Comparison of ENCODE assay signal across 8 cellular contexts in genomic region chr13:23466144-23467002, GRCh38. TPM values are rescaled to one million over a fixed set of nuclear protein-coding genes. Genes with fewer than 3 reads are reported as not detected.
DNase-seq lines count a peak whose midpoint lies in the region; ATAC-seq and TF ChIP-seq lines count a peak whose summit lies in the region.

No MANE protein-coding gene starts in this region.

- no peaks in the 10 kb centered on the region for H3K36me3 Mint-ChIP-seq in CD8-positive, alpha-beta T cell
- H3K36me3 Mint-ChIP-seq in activated T-cell treated with anti-CD3 and anti-CD28 coated beads, Interleukin-2, amount 50 U/mL, for 72 hours (ENCODE audit: insufficient read depth in 2 of 2), result peaks cover 0 to 2% of the 10 kb centered on the region in 2 donors
- no peaks in the 10 kb centered on the region for H3K36me3 Mint-ChIP-seq in naive B cell
- H3K36me3 Mint-ChIP-seq in stimulated activated naive B cell treated with anti-CD40 and anti-IgM and Interleukin-4, amounts not matched to agents 10 μg/mL and 1 μg/mL and 100 μg/mL, for 72 hours, result no peaks in the 10 kb centered on the region

- no peaks in the 10 kb centered on the region for H3K9me3 ChIP-seq in CD8-positive, alpha-beta T cell (ENCODE audit: low read length)
- H3K9me3 ChIP-seq in OCI-LY3 (ENCODE audit: insufficient read depth, low read length), result no peaks in the 10 kb centered on the region
- H3K9me3 ChIP-seq in esophagus squamous epithelium, result no peaks in the 10 kb centered on the region

- intact Hi-C loops in CD8-positive, alpha-beta T cell (cut with DNase I, micrococcal nuclease), result loop anchor here (1.0 to 5.0 kb wide), 7 partner anchors 89 to 754 kb away; no protein-coding TSS in a partner anchor
- intact Hi-C loops in esophagus squamous epithelium (cut with DNase I), result loop anchor here (10.0 kb wide), 3 partner anchors 98 to 408 kb away; no protein-coding TSS in a partner anchor

- TF ChIP-seq POLR2A in esophagus squamous epithelium (IDR thresholded peaks at IDR 0.05), result no peak

- H3K4me3 ChIP-seq in CD8-positive, alpha-beta T cell (ENCODE audit: low read depth, low read length), result peak overlapping the region; percentile 53
- H3K4me3 ChIP-seq in OCI-LY3 (ENCODE audit: low read length) (peak overlapping the region; percentile 75), esophagus squamous epithelium (peak overlapping the region; percentile 47 to 70 (median 50))

- peak; percentile 85 for ATAC-seq in CD8-positive, alpha-beta T cell
- ATAC-seq in GM19452 (IDR thresholded peaks at IDR 0.05; ENCODE audit: unreplicated experiment), result peak; percentile 87
- peak; percentile 91 to 93 for ATAC-seq in activated T-cell treated with anti-CD3 and anti-CD28 coated beads, Interleukin-2, amount 50 U/mL, for 72 hours (replicated peaks in 1 of 2)
- ATAC-seq in naive B cell (ENCODE audit: low read depth in 2 of 2), result peak; percentile 90 to 91
- peak; percentile 94 to 95 for ATAC-seq in stimulated activated naive B cell treated with anti-CD40 and anti-IgM and Interleukin-4, amounts not matched to agents 10 μg/mL and 1 μg/mL and 100 μg/mL, for 72 hours (replicated peaks)

- H3K27me3 Mint-ChIP-seq in CD8-positive, alpha-beta T cell (ENCODE audit: low read depth), result peaks cover 13% of the 10 kb centered on the region
- peaks cover 16% of the 10 kb centered on the region for H3K27me3 Mint-ChIP-seq in activated T-cell treated with anti-CD3 and anti-CD28 coated beads, Interleukin-2, amount 50 U/mL, for 72 hours (ENCODE audit: low read depth)
- peaks cover 45 to 62% (median 50%) of the 10 kb centered on the region in 3 donors for H3K27me3 Mint-ChIP-seq in naive B cell
- H3K27me3 Mint-ChIP-seq in stimulated activated naive B cell treated with anti-CD40 and anti-IgM and Interleukin-4, amounts not matched to agents 10 μg/mL and 1 μg/mL and 100 μg/mL, for 72 hours, result peaks cover 47 to 60% of the 10 kb centered on the region in 2 donors

- H3K4me2 ChIP-seq in OCI-LY3 (ENCODE audit: low read length), result peak overlapping the region; percentile 87

- POLR2A ChIA-PET in CD8-positive, alpha-beta T cell (lab: Charles Lee), result interaction anchor here (1.8 kb wide), 1 partner anchor 11 kb away, joined by 6 read pairs; no protein-coding TSS in a partner anchor

- 0 to 4% methylated on average over 16 to 18 of the region's 64 CpGs for WGBS in esophagus squamous epithelium, 2 donors

- H3K79me2 ChIP-seq in OCI-LY3 (ENCODE audit: low read length), result no peaks in the 10 kb centered on the region

- no peaks in the 10 kb centered on the region for H3K36me3 ChIP-seq in CD8-positive, alpha-beta T cell (ENCODE audit: insufficient read depth, low read length)
- H3K36me3 ChIP-seq in OCI-LY3 (replicated peaks; ENCODE audit: low read depth, low read length) (no peaks in the 10 kb centered on the region), esophagus squamous epithelium (no peaks in the 10 kb centered on the region)

- H3K9ac ChIP-seq in OCI-LY3 (ENCODE audit: low read length), result peak overlapping the region; percentile 62

- peak; percentile 42 for TF ChIP-seq CTCF in CD8-positive, alpha-beta T cell (IDR thresholded peaks at IDR 0.05)
- peak; percentile 60 for TF ChIP-seq CTCF in OCI-LY3 (IDR thresholded peaks at IDR 0.05; ENCODE audit: low read depth, low read length)
- TF ChIP-seq CTCF in esophagus squamous epithelium (IDR thresholded peaks at IDR 0.05), result peak; percentile 9 to 72 (median 60)

- H3K4me1 ChIP-seq in CD8-positive, alpha-beta T cell (ENCODE audit: insufficient read depth, low read length), result no peaks in the 10 kb centered on the region
- H3K4me1 ChIP-seq in OCI-LY3 (ENCODE audit: low read length) (peaks cover 21% of the 10 kb centered on the region), esophagus squamous epithelium (peaks cover 4 to 33% (median 6%) of the 10 kb centered on the region in 3 donors)

- peak; percentile 26 to 77 (median 52) for DNase-seq in CD8-positive, alpha-beta T cell
- peak; percentile 67 for DNase-seq in HK-2 (ENCODE audit: unreplicated experiment)
- DNase-seq in activated T-cell treated with anti-CD3 and anti-CD28 coated beads, Interleukin-2, amount 50 U/mL, for 72 hours, result peak; percentile 67 to 71
- no peak for DNase-seq in esophagus squamous epithelium (lab: John Stamatoyannopoulos, UW)
- DNase-seq in naive B cell, result peak; percentile 61
- peak; percentile 71 for DNase-seq in stimulated activated naive B cell treated with anti-CD40 and anti-IgM and Interleukin-4, amounts not matched to agents 10 μg/mL and 1 μg/mL and 100 μg/mL, for 72 hours

- peaks cover 5% of the 10 kb centered on the region for H3K4me1 Mint-ChIP-seq in CD8-positive, alpha-beta T cell (ENCODE audit: low read depth)
- peaks cover 8% of the 10 kb centered on the region for H3K4me1 Mint-ChIP-seq in activated T-cell treated with anti-CD3 and anti-CD28 coated beads, Interleukin-2, amount 50 U/mL, for 72 hours (ENCODE audit: low read depth)
- peaks cover 5 to 6% (median 6%) of the 10 kb centered on the region in 3 donors for H3K4me1 Mint-ChIP-seq in naive B cell
- H3K4me1 Mint-ChIP-seq in stimulated activated naive B cell treated with anti-CD40 and anti-IgM and Interleukin-4, amounts not matched to agents 10 μg/mL and 1 μg/mL and 100 μg/mL, for 72 hours, result peaks cover 9 to 22% of the 10 kb centered on the region in 2 donors

- peak overlapping the region; percentile 11 for H3K27ac Mint-ChIP-seq in CD8-positive, alpha-beta T cell
- no peak overlapping the region for H3K27ac Mint-ChIP-seq in activated T-cell treated with anti-CD3 and anti-CD28 coated beads, Interleukin-2, amount 50 U/mL, for 72 hours
- H3K27ac Mint-ChIP-seq in naive B cell, result peak overlapping the region in 2 of 6 donors; percentile 29 to 36
- H3K27ac Mint-ChIP-seq in stimulated activated naive B cell treated with anti-CD40 and anti-IgM and Interleukin-4, amounts not matched to agents 10 μg/mL and 1 μg/mL and 100 μg/mL, for 72 hours, result no peak overlapping the region

- H3K27me3 ChIP-seq in CD8-positive, alpha-beta T cell (ENCODE audit: insufficient read depth, low read length), result no peaks in the 10 kb centered on the region
- H3K27me3 ChIP-seq in OCI-LY3 (ENCODE audit: low read depth, low read length) (peaks cover 20% of the 10 kb centered on the region), esophagus squamous epithelium (no peaks in the 10 kb centered on the region)

- no peaks in the 10 kb centered on the region for H4K20me1 ChIP-seq in OCI-LY3 (ENCODE audit: insufficient read depth, low read length)

- H3K4me3 Mint-ChIP-seq in CD8-positive, alpha-beta T cell, result peak overlapping the region; percentile 82
- peak overlapping the region; percentile 74 to 78 for H3K4me3 Mint-ChIP-seq in activated T-cell treated with anti-CD3 and anti-CD28 coated beads, Interleukin-2, amount 50 U/mL, for 72 hours
- H3K4me3 Mint-ChIP-seq in naive B cell, result peak overlapping the region; percentile 73 to 92 (median 86)
- peak overlapping the region; percentile 77 to 84 for H3K4me3 Mint-ChIP-seq in stimulated activated naive B cell treated with anti-CD40 and anti-IgM and Interleukin-4, amounts not matched to agents 10 μg/mL and 1 μg/mL and 100 μg/mL, for 72 hours

- CTCF ChIA-PET in CD8-positive, alpha-beta T cell (lab: Charles Lee), result interaction anchor here (0.7 to 1.8 kb wide), 11 partner anchors 9 to 764 kb away, joined by 3 to 7 read pairs (median 3); partner anchors contain the start of gene MIPEP

- no peaks in the 10 kb centered on the region for H3K9me3 Mint-ChIP-seq in CD8-positive, alpha-beta T cell
- H3K9me3 Mint-ChIP-seq in activated T-cell treated with anti-CD3 and anti-CD28 coated beads, Interleukin-2, amount 50 U/mL, for 72 hours, result peaks cover 0 to 1% of the 10 kb centered on the region in 2 donors
- peaks cover 0 to 2% (median 0%) of the 10 kb centered on the region in 7 donors for H3K9me3 Mint-ChIP-seq in naive B cell
- no peaks in the 10 kb centered on the region for H3K9me3 Mint-ChIP-seq in stimulated activated naive B cell treated with anti-CD40 and anti-IgM and Interleukin-4, amounts not matched to agents 10 μg/mL and 1 μg/mL and 100 μg/mL, for 72 hours

- H3K27ac ChIP-seq in CD8-positive, alpha-beta T cell (ENCODE audit: low read depth, low read length), result no peak overlapping the region
- H3K27ac ChIP-seq in OCI-LY3 (ENCODE audit: low read length) (no peak overlapping the region), esophagus squamous epithelium (peak overlapping the region; percentile 77 to 89 (median 82))

- H2AFZ ChIP-seq in OCI-LY3 (ENCODE audit: low read depth, low read length), result peak overlapping the region; percentile 85

RNA-seq across cellular contexts. Expression of gene SACS, which starts 32.9 kb away (rescaled TPM):
- total RNA-seq in CD8-positive, alpha-beta T cell, result 10 to 100 TPM in 1 of 2 experiments, 1 to 10 TPM in 1; 9.7 to 11.2 TPM
- 10 to 100 TPM; 29.1 to 31.1 TPM for total RNA-seq in activated T-cell treated with anti-CD3 and anti-CD28 coated beads, Interleukin-2, amount 50 U/mL, for 72 hours
- total RNA-seq in esophagus squamous epithelium, result 10 to 100 TPM in 2 of 4 donors, 1 to 10 TPM in 2; 3.0 to 14.5 (median 10.6) TPM
- polyA plus RNA-seq in naive B cell (ENCODE audit: low read depth in 6 of 6), result 1 to 10 TPM in 5 of 6 donors, under 1 TPM in 1; 0.33 to 1.7 (median 1.5) TPM

Comparison
In these comparisons a context has a peak if more than half of its experiments do, and no peak if none do; other contexts are left out.
1. H3K27ac ChIP-seq: peak in esophagus squamous epithelium (4 of 4); none in CD8-positive, alpha-beta T cell (single experiment) and OCI-LY3 (single experiment).
2. Peak in every context shown above with its lines, with median percentiles within 50 percentile points of each other: ATAC-seq, H3K4me3 ChIP-seq, H3K4me3 Mint-ChIP-seq and CTCF ChIP-seq.